In the genomic region with DNA sequence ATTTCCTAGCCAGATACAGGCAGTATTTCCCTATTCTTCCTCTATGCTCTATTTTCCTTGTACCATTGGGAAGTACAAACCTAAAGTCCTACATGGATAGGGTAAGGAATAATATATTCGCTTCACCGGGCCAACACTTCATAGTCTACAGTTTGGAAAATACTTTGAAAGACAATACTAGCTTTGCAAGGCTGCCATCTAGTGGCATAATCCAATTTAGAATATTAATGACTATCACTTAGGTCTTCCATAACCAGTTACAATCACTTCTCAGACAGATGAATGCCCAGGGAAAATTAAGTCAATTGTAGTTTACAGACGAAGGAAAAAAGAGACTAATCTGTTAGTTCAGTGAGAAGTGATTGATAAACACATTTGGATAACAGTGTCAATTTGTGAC, we compare ENCODE assay signal across 9 cellular contexts.
DNase-seq lines count a peak whose midpoint lies in the region; ATAC-seq and TF ChIP-seq lines count a peak whose summit lies in the region.
"Had no signal": no experiment of that assay in that cellular context is flagged by ENCODE, and none has a peak within 500 bp of the region (broad histone marks: within the 10 kb centered on the region; RNA-seq: fewer than 3 reads in every experiment).

No MANE protein-coding gene starts in this region.

- no peak overlapping the region for H3K4me3 Mint-ChIP-seq in type B pancreatic cell
- H3K4me3 Mint-ChIP-seq: CD4-positive, CD25-positive, alpha-beta regulatory T cell had no signal

- peak; percentile 51 for ATAC-seq in HG02970 (IDR thresholded peaks at IDR 0.05; ENCODE audit: low FRiP score, unreplicated experiment)
- no peak for ATAC-seq in HG02884 (IDR thresholded peaks at IDR 0.05; ENCODE audit: unreplicated experiment)
- no peak for ATAC-seq in GM19324 (IDR thresholded peaks at IDR 0.05; ENCODE audit: low FRiP score, unreplicated experiment)

- H3K4me1 Mint-ChIP-seq in type B pancreatic cell (ENCODE audit: unreplicated experiment) = no peaks in the 10 kb centered on the region
- H3K4me1 Mint-ChIP-seq: CD4-positive, CD25-positive, alpha-beta regulatory T cell had no signal

- no peaks in the 10 kb centered on the region for H3K27me3 Mint-ChIP-seq in type B pancreatic cell
- H3K27me3 Mint-ChIP-seq: CD4-positive, CD25-positive, alpha-beta regulatory T cell had no signal

- H3K27ac Mint-ChIP-seq in type B pancreatic cell = no peak overlapping the region
- H3K27ac Mint-ChIP-seq: CD4-positive, CD25-positive, alpha-beta regulatory T cell had no signal

- peak; percentile 78 for TF ChIP-seq CTCF in type B pancreatic cell (conservative IDR thresholded peaks at IDR 0.05)

- H3K9me3 Mint-ChIP-seq in type B pancreatic cell = no peaks in the 10 kb centered on the region
- H3K9me3 Mint-ChIP-seq: CD4-positive, CD25-positive, alpha-beta regulatory T cell had no signal

- peak; percentile 2 for DNase-seq in NCI-H2029 (lab: John Stamatoyannopoulos, UW)
- no peak for DNase-seq in NCI-H2029 treated with DMSO at 0.1 percent for 48 hours (lab: John Stamatoyannopoulos, UW)
- peak; percentile 2 to 17 for DNase-seq in SHP77 (lab: John Stamatoyannopoulos, UW)
- DNase-seq in foreskin melanocyte = peak; percentile 6
- no peak for DNase-seq in type B pancreatic cell (ENCODE audit: extremely low spot score, unreplicated experiment)

- H3K36me3 Mint-ChIP-seq in type B pancreatic cell = no peaks in the 10 kb centered on the region
- H3K36me3 Mint-ChIP-seq: CD4-positive, CD25-positive, alpha-beta regulatory T cell had no signal

Comparison
In these comparisons a context has a peak if more than half of its experiments do, and no peak if none do; other contexts are left out.
1. DNase-seq: peak in NCI-H2029 (single experiment), SHP77 (2 of 2) and foreskin melanocyte (single experiment); none in NCI-H2029 treated with DMSO at 0.1 percent for 48 hours (single experiment) and type B pancreatic cell (single experiment).